ENCODE assay signal across 12 cellular contexts in the genomic region with DNA sequence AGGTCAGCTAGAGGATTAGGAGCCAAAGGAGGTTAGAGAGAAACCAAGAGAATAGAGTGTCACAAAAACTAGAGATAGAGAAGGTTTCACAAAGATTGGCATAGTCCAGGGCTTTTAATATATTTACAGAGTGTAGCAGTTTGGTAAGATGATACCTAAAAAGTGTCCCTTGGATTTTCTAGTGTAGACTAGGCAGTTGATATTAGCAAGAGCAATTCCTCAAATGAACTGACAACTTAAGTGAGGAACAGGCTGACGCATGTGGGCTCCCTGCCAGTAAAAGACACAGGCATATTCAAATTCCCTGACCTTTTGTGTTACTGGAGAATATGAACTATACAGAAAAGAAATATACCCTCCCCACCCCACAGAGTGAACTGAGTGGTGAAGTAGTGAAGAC. TPM values are rescaled to one million over a fixed set of nuclear protein-coding genes. Genes with fewer than 3 reads are reported as not detected.
DNase-seq lines count a peak whose midpoint lies in the region; ATAC-seq and TF ChIP-seq lines count a peak whose summit lies in the region.
"Had no signal": no experiment of that assay in that cellular context is flagged by ENCODE, and none has a peak within 500 bp of the region (broad histone marks: within the 10 kb centered on the region; RNA-seq: fewer than 3 reads in every experiment).

No MANE protein-coding gene starts in this region.

- no peaks in the 10 kb centered on the region for H3K4me1 ChIP-seq in GM23248 (ENCODE audit: insufficient read depth)

- no peaks in the 10 kb centered on the region for H3K9me2 ChIP-seq in GM23248 (ENCODE audit: insufficient read depth)

- H3K27me3 Mint-ChIP-seq in activated CD4-positive, alpha-beta T cell treated with anti-CD3 and anti-CD28 coated beads, Interleukin-2, amount 10 ng/mL, durations not matched to agents 7 days and 5 days, result no peaks in the 10 kb centered on the region

- H3K4me2 ChIP-seq in GM23248 (ENCODE audit: unreplicated experiment), result no peak overlapping the region

- H3K27me3 ChIP-seq in GM23248 (replicated peaks; ENCODE audit: insufficient read depth), result no peaks in the 10 kb centered on the region
- H3K27me3 ChIP-seq: neutrophil had no signal

- in situ Hi-C loops in GM23248 (cut with MboI), result no loop called here

- no peak for ATAC-seq in HG02870 (IDR thresholded peaks at IDR 0.05; ENCODE audit: unreplicated experiment)

- H3K36me3 Mint-ChIP-seq in activated CD4-positive, alpha-beta T cell treated with anti-CD3 and anti-CD28 coated beads, Interleukin-2, amount 10 ng/mL, durations not matched to agents 7 days and 5 days (ENCODE audit: low read depth), result peaks cover 19% of the 10 kb centered on the region

- no peak overlapping the region for H3K27ac ChIP-seq in GM23248
- H3K27ac ChIP-seq: neutrophil had no signal

- H3K4me1 Mint-ChIP-seq in activated CD4-positive, alpha-beta T cell treated with anti-CD3 and anti-CD28 coated beads, Interleukin-2, amount 10 ng/mL, durations not matched to agents 7 days and 5 days, result no peaks in the 10 kb centered on the region

- peaks cover 17% of the 10 kb centered on the region for H3K36me3 ChIP-seq in GM23248 (ENCODE audit: low read depth)

- no peak overlapping the region for H3K4me3 Mint-ChIP-seq in activated CD4-positive, alpha-beta T cell treated with anti-CD3 and anti-CD28 coated beads, Interleukin-2, amount 10 ng/mL, durations not matched to agents 7 days and 5 days

- TF ChIP-seq CTCF in cardiac fibroblast (IDR thresholded peaks at IDR 0.05; ENCODE audit: low read depth, low read length), result no peak

- POLR2A ChIA-PET in activated CD4-positive, alpha-beta T cell treated with anti-CD3 and anti-CD28 coated beads, Interleukin-2, amount 10 ng/mL, durations not matched to agents 7 days and 5 days (lab: Charles Lee), result no interaction called here

- no peak overlapping the region for H3K9ac ChIP-seq in GM23248

- H3K79me2 ChIP-seq in GM23248 (ENCODE audit: insufficient read depth), result peaks cover 32% of the 10 kb centered on the region

- no peaks in the 10 kb centered on the region; the same call in 1 of the 2 replicates for H4K20me1 ChIP-seq in GM23248 (ENCODE audit: insufficient read depth)

- CTCF ChIA-PET in activated CD4-positive, alpha-beta T cell treated with anti-CD3 and anti-CD28 coated beads, Interleukin-2, amount 10 ng/mL, durations not matched to agents 7 days and 5 days (lab: Charles Lee), result interaction anchor here (0.8 to 1.3 kb wide), 3 partner anchors 9 to 40 kb away, joined by 3 to 6 read pairs (median 5); a partner anchor contains a TSS

- H3K27ac Mint-ChIP-seq in activated CD4-positive, alpha-beta T cell treated with anti-CD3 and anti-CD28 coated beads, Interleukin-2, amount 10 ng/mL, durations not matched to agents 7 days and 5 days, result no peak overlapping the region

- no peaks in the 10 kb centered on the region for H3K9me3 Mint-ChIP-seq in activated CD4-positive, alpha-beta T cell treated with anti-CD3 and anti-CD28 coated beads, Interleukin-2, amount 10 ng/mL, durations not matched to agents 7 days and 5 days

- no peak overlapping the region for H2AFZ ChIP-seq in GM23248

- H3K4me3 ChIP-seq in GM23248 (no peak overlapping the region), cardiac fibroblast (replicated peaks in 1 of 2; ENCODE audit: low read depth in 2 of 2, low read length in 2 of 2) (no peak overlapping the region)

- H3F3A ChIP-seq in GM23248 (ENCODE audit: insufficient read depth), result no peaks in the 10 kb centered on the region

- no peaks in the 10 kb centered on the region for H3K9me3 ChIP-seq in GM23248 (ENCODE audit: low read depth)
- H3K9me3 ChIP-seq: neutrophil had no signal

- DNase-seq in GM23248, result peak; percentile 7
- DNase-seq in NCI-H2107 (lab: John Stamatoyannopoulos, UW), result peak; percentile 37
- peak; percentile 62 to 82 for DNase-seq in cardiac fibroblast (ENCODE audit: low read depth in 2 of 2)
- peak; percentile 53 for DNase-seq in myocyte (ENCODE audit: low read depth)
- no peak for DNase-seq in cerebellar nuclear complex (lab: John Stamatoyannopoulos, UW)
- DNase-seq in OCI-M2 (lab: John Stamatoyannopoulos, UW; ENCODE audit: unreplicated experiment), result no peak
- no peak for DNase-seq in activated CD4-positive, alpha-beta T cell treated with anti-CD3 and anti-CD28 coated beads, Interleukin-2, amount 10 ng/mL, durations not matched to agents 7 days and 5 days
- DNase-seq: activated CD8-positive, alpha-beta memory T cell treated with anti-CD3 and anti-CD28 coated beads, Interleukin-2, amount 50 U/mL, for 4 hours; central memory CD4-positive, alpha-beta T cell; Karpas-422 had no signal

- 92 to 95% methylated on average over 1 of the region's 1 CpG for WGBS in GM23248 (ENCODE audit: low coverage in 1 of 2, low lambda C conversion rate in 2 of 2, missing lambda C conversion rate in 2 of 2), 2 experiments

RNA-seq across cellular contexts. Expression of a gene that starts 40.1 kb away (rescaled TPM):
- 93.8 and 108 TPM in 2 replicates for total RNA-seq in GM23248 (2014; rRNA removed; shearing (Covaris generic))
- 121 and 130 TPM in 2 replicates for polyA plus RNA-seq in GM23248 (2016; fragmentation: Nextera tagmentation; extraction: Ambion mirVana)
- 92.5 and 112 TPM in 2 replicates for total RNA-seq in myocyte
- 40.5 TPM for polyA plus RNA-seq in myocyte (2012)
- 10 to 100 TPM; 45.0 to 53.6 TPM for total RNA-seq in activated CD4-positive, alpha-beta T cell treated with anti-CD3 and anti-CD28 coated beads, Interleukin-2, amount 10 ng/mL, durations not matched to agents 7 days and 5 days

RNA-seq across cellular contexts. Expression of a gene that starts 40.3 kb away (rescaled TPM):
- not detected in 2 replicates for total RNA-seq in GM23248 (2014; rRNA removed; shearing (Covaris generic))
- not detected in 2 replicates for polyA plus RNA-seq in GM23248 (2016; fragmentation: Nextera tagmentation; extraction: Ambion mirVana)
- total RNA-seq in myocyte, result not detected in 2 replicates
- 0.05 TPM for polyA plus RNA-seq in myocyte (2012)
- not detected for total RNA-seq in activated CD4-positive, alpha-beta T cell treated with anti-CD3 and anti-CD28 coated beads, Interleukin-2, amount 10 ng/mL, durations not matched to agents 7 days and 5 days

RNA-seq across cellular contexts. Expression of a gene that starts 54.5 kb away (rescaled TPM):
- not detected in 2 replicates for total RNA-seq in GM23248 (2014; rRNA removed; shearing (Covaris generic))
- polyA plus RNA-seq in GM23248 (2016; fragmentation: Nextera tagmentation; extraction: Ambion mirVana), result not detected in 2 replicates
- not detected in 2 replicates for total RNA-seq in myocyte
- polyA plus RNA-seq in myocyte (2012), result not detected
- total RNA-seq in activated CD4-positive, alpha-beta T cell treated with anti-CD3 and anti-CD28 coated beads, Interleukin-2, amount 10 ng/mL, durations not matched to agents 7 days and 5 days, result not detected

Comparison
In these comparisons a context has a peak if more than half of its experiments do, and no peak if none do; other contexts are left out.
1. DNase-seq: peak in GM23248 (single experiment), NCI-H2107 (single experiment), cardiac fibroblast (2 of 2) and myocyte (single experiment); none in cerebellar nuclear complex (0 of 2), OCI-M2 (single experiment) and activated CD4-positive, alpha-beta T cell treated with anti-CD3 and anti-CD28 coated beads, Interleukin-2, amount 10 ng/mL, durations not matched to agents 7 days and 5 days (single experiment).